ENCODE assay signal across 8 cellular contexts in the genomic region with DNA sequence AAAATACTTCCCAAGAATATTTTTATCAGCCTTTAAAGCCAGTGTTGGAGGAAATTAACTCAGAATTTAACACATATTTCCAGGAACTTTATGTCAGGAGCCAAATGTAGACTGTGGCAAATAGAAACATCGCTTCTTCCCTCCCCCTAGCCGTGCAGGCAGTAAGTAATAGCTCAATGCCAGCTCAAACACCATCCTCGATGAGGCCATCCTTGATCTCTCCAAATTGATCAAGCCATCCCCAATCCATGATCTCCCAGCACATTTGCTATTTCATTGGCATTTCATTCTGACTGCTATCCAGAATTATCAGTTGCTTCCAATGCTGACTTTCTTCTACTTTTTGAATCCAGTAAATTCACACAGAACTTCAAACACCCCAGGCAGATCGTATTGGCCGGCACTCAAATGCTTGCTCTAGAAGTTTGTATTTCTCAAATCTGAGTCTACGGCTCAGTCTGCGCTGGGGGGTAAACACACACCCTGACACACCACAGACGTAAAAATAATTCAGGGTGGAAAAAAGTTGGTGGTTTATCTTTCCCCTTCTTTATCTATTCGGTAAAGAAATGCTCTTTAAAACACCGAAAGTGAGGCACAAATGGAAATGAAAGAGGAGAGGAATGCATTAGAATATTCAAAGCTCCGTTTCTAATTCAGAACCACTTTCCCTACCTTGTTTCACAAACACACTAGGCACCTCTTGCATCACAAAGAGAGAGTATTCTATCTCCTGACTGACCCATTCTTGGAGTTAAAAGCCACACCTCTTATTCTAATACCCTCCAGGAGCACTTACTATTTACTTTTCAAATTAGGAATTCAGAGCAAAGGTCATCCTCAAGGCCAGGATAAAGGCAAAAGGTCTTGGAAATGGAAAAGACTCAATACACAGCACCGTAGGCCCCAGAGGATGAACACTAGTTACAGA. TPM values are rescaled to one million over a fixed set of nuclear protein-coding genes. Genes with fewer than 3 reads are reported as not detected.
DNase-seq lines count a peak whose midpoint lies in the region; ATAC-seq and TF ChIP-seq lines count a peak whose summit lies in the region.

No MANE protein-coding gene starts in this region.

- H3K27me3 Mint-ChIP-seq in activated CD4-positive, alpha-beta T cell treated with anti-CD3 and anti-CD28 coated beads for 36 hours, result no peaks in the 10 kb centered on the region
- H3K27me3 Mint-ChIP-seq in dendritic cell treated with granulocyte-macrophage colony-stimulating factor and Interleukin-4, amounts not matched to agents 40 ng/mL and 50 ng/mL, for 4 days, result peaks cover 6% of the 10 kb centered on the region

- peak overlapping the region; percentile 82 for H3K9ac ChIP-seq in OCI-LY1 (ENCODE audit: low read length)

- peak overlapping the region; percentile 84 for H3K4me2 ChIP-seq in OCI-LY1 (ENCODE audit: low read length)

- H3K4me3 ChIP-seq in OCI-LY1 (ENCODE audit: low read depth, low read length, poor library complexity, severe bottlenecking) (peak overlapping the region; percentile 76), mononuclear cell (ENCODE audit: low read length) (peak overlapping the region; percentile 59)

- POLR2A ChIA-PET in activated CD4-positive, alpha-beta T cell treated with anti-CD3 and anti-CD28 coated beads for 36 hours (lab: Charles Lee), result no interaction called here

- peaks cover 58% of the 10 kb centered on the region for H3K79me2 ChIP-seq in OCI-LY1 (ENCODE audit: insufficient read depth, low read length)

- ATAC-seq in activated CD4-positive, alpha-beta T cell treated with anti-CD3 and anti-CD28 coated beads for 36 hours, result no peak
- ATAC-seq in HG02763 (IDR thresholded peaks at IDR 0.05; ENCODE audit: unreplicated experiment), result peak; percentile 32

- peaks cover 4% of the 10 kb centered on the region; the same call in 1 of the 2 replicates for H4K20me1 ChIP-seq in OCI-LY1 (ENCODE audit: insufficient read depth, low read length)

- no peaks in the 10 kb centered on the region; the same call in 1 of the 2 replicates for H3F3A ChIP-seq in OCI-LY1 (ENCODE audit: insufficient read depth, low read length)

- peaks cover 35% of the 10 kb centered on the region for H3K4me1 Mint-ChIP-seq in activated CD4-positive, alpha-beta T cell treated with anti-CD3 and anti-CD28 coated beads for 36 hours
- H3K4me1 Mint-ChIP-seq in dendritic cell treated with granulocyte-macrophage colony-stimulating factor and Interleukin-4, amounts not matched to agents 40 ng/mL and 50 ng/mL, for 4 days (ENCODE audit: low read depth), result peaks cover 11% of the 10 kb centered on the region

- DNase-seq in activated CD4-positive, alpha-beta T cell treated with anti-CD3 and anti-CD28 coated beads for 36 hours, result no peak
- no peak for DNase-seq in activated CD4-positive, alpha-beta T cell treated with anti-CD3 and anti-CD28 coated beads, Interleukin-2, amount 50 U/mL, for 4 hours
- DNase-seq in cerebellar nuclear complex (lab: John Stamatoyannopoulos, UW) (no peak), SW 1271 (lab: John Stamatoyannopoulos, UW) (no peak)

- no peaks in the 10 kb centered on the region for H3K9me3 Mint-ChIP-seq in activated CD4-positive, alpha-beta T cell treated with anti-CD3 and anti-CD28 coated beads for 36 hours (ENCODE audit: low read depth)
- no peaks in the 10 kb centered on the region for H3K9me3 Mint-ChIP-seq in dendritic cell treated with granulocyte-macrophage colony-stimulating factor and Interleukin-4, amounts not matched to agents 40 ng/mL and 50 ng/mL, for 4 days

- no peak overlapping the region for H2AFZ ChIP-seq in OCI-LY1 (ENCODE audit: low read length)

- H3K9me3 ChIP-seq in OCI-LY1 (ENCODE audit: low read length) (no peaks in the 10 kb centered on the region), mononuclear cell (ENCODE audit: low read depth, low read length) (no peaks in the 10 kb centered on the region)

- peak overlapping the region; percentile 85 for H3K4me3 Mint-ChIP-seq in activated CD4-positive, alpha-beta T cell treated with anti-CD3 and anti-CD28 coated beads for 36 hours
- peak overlapping the region; percentile 100 for H3K4me3 Mint-ChIP-seq in dendritic cell treated with granulocyte-macrophage colony-stimulating factor and Interleukin-4, amounts not matched to agents 40 ng/mL and 50 ng/mL, for 4 days

- H3K4me1 ChIP-seq in OCI-LY1 (ENCODE audit: insufficient read depth, low read length, severe bottlenecking) (peaks cover 24% of the 10 kb centered on the region), mononuclear cell (ENCODE audit: insufficient read depth, low read length) (peaks cover 19% of the 10 kb centered on the region)

- H3K27ac ChIP-seq in OCI-LY1 (ENCODE audit: low read depth, low read length, poor library complexity, severe bottlenecking), result peak overlapping the region; percentile 61

- H3K27ac Mint-ChIP-seq in activated CD4-positive, alpha-beta T cell treated with anti-CD3 and anti-CD28 coated beads for 36 hours, result peak overlapping the region; percentile 97
- H3K27ac Mint-ChIP-seq in dendritic cell treated with granulocyte-macrophage colony-stimulating factor and Interleukin-4, amounts not matched to agents 40 ng/mL and 50 ng/mL, for 4 days, result peak overlapping the region; percentile 94

- H3K9me2 ChIP-seq in OCI-LY1 (ENCODE audit: low read depth, low read length), result no peaks in the 10 kb centered on the region

- peaks cover 11% of the 10 kb centered on the region for H3K36me3 ChIP-seq in OCI-LY1 (ENCODE audit: insufficient read depth, low read length)

- CTCF ChIA-PET in activated CD4-positive, alpha-beta T cell treated with anti-CD3 and anti-CD28 coated beads for 36 hours (lab: Charles Lee), result no interaction called here

- peaks cover 15% of the 10 kb centered on the region for H3K36me3 Mint-ChIP-seq in activated CD4-positive, alpha-beta T cell treated with anti-CD3 and anti-CD28 coated beads for 36 hours (ENCODE audit: low read depth)
- H3K36me3 Mint-ChIP-seq in dendritic cell treated with granulocyte-macrophage colony-stimulating factor and Interleukin-4, amounts not matched to agents 40 ng/mL and 50 ng/mL, for 4 days (ENCODE audit: low read depth), result peaks cover 23% of the 10 kb centered on the region

- intact Hi-C loops in activated CD4-positive, alpha-beta T cell treated with anti-CD3 and anti-CD28 coated beads for 36 hours (cut with DNase I, micrococcal nuclease), result loop anchor here (2.0 to 10.0 kb wide), 7 partner anchors 53 to 961 kb away; a partner anchor contains a TSS
- intact Hi-C loops in dendritic cell treated with granulocyte-macrophage colony-stimulating factor and Interleukin-4, amounts not matched to agents 40 ng/mL and 50 ng/mL, for 4 days (cut with micrococcal nuclease), result loop anchor here (5.0 to 10.0 kb wide), 2 partner anchors 61 to 727 kb away; no protein-coding TSS in a partner anchor

- H3K27me3 ChIP-seq in OCI-LY1 (ENCODE audit: insufficient read depth, low read length), result no peaks in the 10 kb centered on the region
- no peaks in the 10 kb centered on the region for H3K27me3 ChIP-seq in mononuclear cell (ENCODE audit: insufficient read depth, low read length)

- no peak for TF ChIP-seq CTCF in OCI-LY1 (IDR thresholded peaks at IDR 0.05; ENCODE audit: low read length)

RNA-seq across cellular contexts. Expression of a gene that starts 1.0 kb away (rescaled TPM):
- total RNA-seq in activated CD4-positive, alpha-beta T cell treated with anti-CD3 and anti-CD28 coated beads for 36 hours, result 10 to 100 TPM; 20.5 to 20.6 TPM
- 7.5 TPM for total RNA-seq in mononuclear cell

RNA-seq across cellular contexts. Expression of a gene that starts 54.6 kb away (rescaled TPM):
- total RNA-seq in activated CD4-positive, alpha-beta T cell treated with anti-CD3 and anti-CD28 coated beads for 36 hours, result under 1 TPM; 0.21 to 0.26 TPM
- total RNA-seq in mononuclear cell, result under 0.01 TPM
